Comparison of ENCODE assay signal across 9 cellular contexts in genomic region chr1:233946724-233947123, GRCh38.
"Had no signal": no experiment of that assay in that cellular context is flagged by ENCODE, and none has a peak within 500 bp of the region (broad histone marks: within the 10 kb centered on the region; RNA-seq: fewer than 3 reads in every experiment).

No MANE protein-coding gene starts in this region.

- H3K27ac ChIP-seq: GM23248, HL-60, KMS-11 had no signal

- H3K9ac ChIP-seq: GM23248, KMS-11 had no signal

- H3K27ac Mint-ChIP-seq: H9 had no signal

- FAIRE-seq: H54 had no signal

- H3K4me2 ChIP-seq: KMS-11 had no signal

- H3K4me3 Mint-ChIP-seq: H9 had no signal

- DNase-seq: GM23248, GOT3, H9, HCEC 1CT, IMR-90, KBM-7 had no signal

- H2AFZ ChIP-seq: GM23248 had no signal

- H3K4me3 ChIP-seq: GM23248 had no signal
